In genomic region chr2:201915446-201915845, GRCh38 we compare ENCODE assay signal across 12 cellular contexts.
DNase-seq lines count a peak whose midpoint lies in the region; ATAC-seq lines count a peak whose summit lies in the region.
"Had no signal": no experiment of that assay in that cellular context is flagged by ENCODE, and none has a peak within 500 bp of the region (broad histone marks: within the 10 kb centered on the region; RNA-seq: fewer than 3 reads in every experiment).

No MANE protein-coding gene starts in this region.

- H3K4me1 Mint-ChIP-seq in memory B cell: no peaks in the 10 kb centered on the region
- H3K4me1 Mint-ChIP-seq in T-helper 2 cell treated with Interferon-gamma antibody and Interleukin-4, amounts not matched to agents 5 μg/mL and 100 μg/mL, for 36 hours (ENCODE audit: low read depth): no peaks in the 10 kb centered on the region

- no peak overlapping the region for H3K27ac Mint-ChIP-seq in memory B cell
- no peak overlapping the region for H3K27ac Mint-ChIP-seq in T-helper 2 cell treated with Interferon-gamma antibody and Interleukin-4, amounts not matched to agents 5 μg/mL and 100 μg/mL, for 36 hours

- no peaks in the 10 kb centered on the region for H3K9me3 Mint-ChIP-seq in memory B cell
- no peaks in the 10 kb centered on the region for H3K9me3 Mint-ChIP-seq in T-helper 2 cell treated with Interferon-gamma antibody and Interleukin-4, amounts not matched to agents 5 μg/mL and 100 μg/mL, for 36 hours

- DNase-seq in MV-4-11 (lab: John Stamatoyannopoulos, UW) (peak; percentile 74), memory B cell (ENCODE audit: low spot score in 2 of 2) (peak in 1 of 2 donors; percentile 7), G401 (ENCODE audit: low spot score) (no peak), COR-L47 (lab: John Stamatoyannopoulos, UW) (no peak), islet precursor cell (no peak)
- DNase-seq in T-helper 2 cell treated with Interferon-gamma antibody and Interleukin-4, amounts not matched to agents 5 μg/mL and 100 μg/mL, for 36 hours (ENCODE audit: low spot score): no peak
- DNase-seq: Calu3, NCI-H2171, right cardiac atrium had no signal

- H3K27me3 Mint-ChIP-seq in memory B cell: no peaks in the 10 kb centered on the region
- peaks cover 4% of the 10 kb centered on the region for H3K27me3 Mint-ChIP-seq in T-helper 2 cell treated with Interferon-gamma antibody and Interleukin-4, amounts not matched to agents 5 μg/mL and 100 μg/mL, for 36 hours (ENCODE audit: low read depth)

- in situ Hi-C loops in G401 (cut with HindIII; ENCODE audit: low sequenced_read_pairs): no loop called here

- ATAC-seq in GM18868 (IDR thresholded peaks at IDR 0.05; ENCODE audit: unreplicated experiment): peak; percentile 92
- peak; percentile 63 for ATAC-seq in HG02642 (IDR thresholded peaks at IDR 0.05; ENCODE audit: poor library complexity, unreplicated experiment)
- peak; percentile 89 for ATAC-seq in memory B cell (ENCODE audit: low read depth)
- ATAC-seq: activated CD4-positive, CD25-positive, alpha-beta regulatory T cell treated with anti-CD3 and anti-CD28 coated beads, Interleukin-2, amount 50 U/mL, for 24 hours; right cardiac atrium had no signal

- H3K4me3 Mint-ChIP-seq in memory B cell: no peak overlapping the region
- H3K4me3 Mint-ChIP-seq in T-helper 2 cell treated with Interferon-gamma antibody and Interleukin-4, amounts not matched to agents 5 μg/mL and 100 μg/mL, for 36 hours: no peak overlapping the region

- no peaks in the 10 kb centered on the region for H3K36me3 Mint-ChIP-seq in memory B cell
- H3K36me3 Mint-ChIP-seq in T-helper 2 cell treated with Interferon-gamma antibody and Interleukin-4, amounts not matched to agents 5 μg/mL and 100 μg/mL, for 36 hours (ENCODE audit: low read depth): no peaks in the 10 kb centered on the region
